10 cellular contexts compared by ENCODE assay signal in genomic region chr9:95171001-95171400, GRCh38.
A peak's percentile ranks its signal among the peaks of the same experiment; 100 is the strongest.
DNase-seq lines count a peak whose midpoint lies in the region; ATAC-seq, FAIRE-seq and TF ChIP-seq lines count a peak whose summit lies in the region.
"Had no signal": no experiment of that assay in that cellular context is flagged by ENCODE, and none has a peak within 500 bp of the region (broad histone marks: within the 10 kb centered on the region; RNA-seq: fewer than 3 reads in every experiment).

No MANE protein-coding gene starts in this region.

- no peaks in the 10 kb centered on the region for H3K4me1 ChIP-seq in HEK293 (ENCODE audit: control insufficient read depth, insufficient read depth, low read length)
- H3K4me1 ChIP-seq: right atrium auricular region had no signal

- ATAC-seq in HG02623 (IDR thresholded peaks at IDR 0.05; ENCODE audit: unreplicated experiment): no peak

- TF ChIP-seq CTCF in D721Med (IDR thresholded peaks at IDR 0.05; ENCODE audit: insufficient read depth, missing control alignments) (no peak), HEK293 (tag by site-specific recombination; IDR thresholded peaks at IDR 0.05) (no peak), fibroblast of pulmonary artery (IDR thresholded peaks at IDR 0.05; ENCODE audit: low read length, missing control alignments) (no peak)

- FAIRE-seq in D721Med (lab: Jason Lieb, UNC): peak; percentile 6

- DNase-seq in D721Med (ENCODE audit: insufficient read length, low spot score): no peak
- peak; percentile 42 for DNase-seq in RPMI7951 (ENCODE audit: low read depth)
- peak; percentile 61 for DNase-seq in fibroblast of pulmonary artery (ENCODE audit: low read depth)
- no peak for DNase-seq in activated effector memory CD4-positive, alpha-beta T cell treated with anti-CD3 and anti-CD28 coated beads, Interleukin-2, amount 50 U/mL, for 16 hours
- no peak for DNase-seq in stimulated activated CD4-positive, alpha-beta T cell treated with anti-CD3 and anti-CD28 coated beads, Interleukin-4, amount 100 ng/mL, for 1 hour
- no peak for DNase-seq in GDM1 (lab: John Stamatoyannopoulos, UW)
- DNase-seq: MV-4-11 had no signal

- no peaks in the 10 kb centered on the region for H3K9me3 ChIP-seq in HEK293 (ENCODE audit: control insufficient read depth, insufficient read depth, low read depth, low read length)
- H3K9me3 ChIP-seq: right atrium auricular region had no signal

- H3K36me3 ChIP-seq in HEK293 (ENCODE audit: control insufficient read depth in 2 of 2, insufficient read depth in 1 of 2, low read length in 2 of 2): no peaks in the 10 kb centered on the region
- H3K36me3 ChIP-seq: right atrium auricular region had no signal

- CTCF ChIA-PET in HEK293 (lab: Yijun Ruan, JAX): interaction anchor here (0.6 to 0.8 kb wide), 4 partner anchors 88 to 375 kb away, joined by 3 to 5 read pairs (median 4); no protein-coding TSS in a partner anchor

- no peak overlapping the region for H3K27ac ChIP-seq in HEK293 (ENCODE audit: extremely low read depth, low read depth, low read length)
- H3K27ac ChIP-seq: right atrium auricular region had no signal

- POLR2A ChIA-PET in HEK293 (lab: Yijun Ruan, JAX): interaction anchor here (0.6 kb wide), 1 partner anchor 16 kb away, joined by 3 read pairs; no protein-coding TSS in a partner anchor

- H3K4me3 ChIP-seq in HEK293 (ENCODE audit: low read depth, low read length) (no peak overlapping the region), fibroblast of pulmonary artery (replicated peaks; ENCODE audit: low read depth, low read length) (no peak overlapping the region)
- H3K4me3 ChIP-seq: right atrium auricular region had no signal

TF ChIP-seq in HEK293, 187 proteins besides CTCF, POLR2A, EP300 and RAD21 (continues in another document):
- TF ChIP-seq ZBTB44 (tag by site-specific recombination; IDR thresholded peaks at IDR 0.05) (peak; percentile 79), ZNF416 (tag by site-specific recombination; IDR thresholded peaks at IDR 0.05) (no peak), ZSCAN23 (tag by site-specific recombination; IDR thresholded peaks at IDR 0.05) (0 out of 2 replicates have a peak, but pooled peaks have one; percentile 31), KLF8 (tag by site-specific recombination; IDR thresholded peaks at IDR 0.05) (peak; percentile 62), HIC1 (tag by site-specific recombination; IDR thresholded peaks at IDR 0.05) (0 out of 2 replicates have a peak, but pooled peaks have one; percentile 29), FEZF1 (tag by site-specific recombination; IDR thresholded peaks at IDR 0.05) (peak; percentile 62; the same call in 1 of the 2 replicates), ZNF18 (tag by site-specific recombination; IDR thresholded peaks at IDR 0.05) (peak; percentile 26; the same call in 1 of the 2 replicates), KLF1 (tag by site-specific recombination; IDR thresholded peaks at IDR 0.05) (no peak), ZNF394 (tag by site-specific recombination; IDR thresholded peaks at IDR 0.05; ENCODE audit: borderline replicate concordance) (peak; percentile 41; the same call in 1 of the 2 replicates), ZNF785 (tag by site-specific recombination; IDR thresholded peaks at IDR 0.05) (no peak), ZNF843 (tag by site-specific recombination; IDR thresholded peaks at IDR 0.05) (peak; percentile 48), WT1 (tag by site-specific recombination; IDR thresholded peaks at IDR 0.05) (0 out of 2 replicates have a peak, but pooled peaks have one; percentile 33), PRDM4 (tag by site-specific recombination; IDR thresholded peaks at IDR 0.05) (no peak), ZBTB48 (tag by site-specific recombination; IDR thresholded peaks at IDR 0.05) (no peak), PRDM6 (tag by site-specific recombination; IDR thresholded peaks at IDR 0.05) (peak; percentile 93), ZNF707 (tag by site-specific recombination; IDR thresholded peaks at IDR 0.05) (no peak), OSR2 (tag by site-specific recombination; IDR thresholded peaks at IDR 0.05) (peak; percentile 41), ZNF175 (tag by site-specific recombination; IDR thresholded peaks at IDR 0.05) (no peak), IKZF3 (tag by site-specific recombination; IDR thresholded peaks at IDR 0.05) (0 out of 2 replicates have a peak, but pooled peaks have one; percentile 29), ZNF366 (tag by site-specific recombination; conservative IDR thresholded peaks at IDR 0.05) (peak; percentile 75), ZFP69B (tag by site-specific recombination; IDR thresholded peaks at IDR 0.05) (no peak), ZSCAN16 (tag by site-specific recombination; IDR thresholded peaks at IDR 0.05) (no peak), ZBTB17 (tag by site-specific recombination; IDR thresholded peaks at IDR 0.05) (0 out of 2 replicates have a peak, but pooled peaks have one; percentile 45)

Comparison
In these comparisons a context has a peak if more than half of its experiments do, and no peak if none do; other contexts are left out.
1. DNase-seq: peak in RPMI7951 (single experiment) and fibroblast of pulmonary artery (single experiment); none in D721Med (single experiment), activated effector memory CD4-positive, alpha-beta T cell treated with anti-CD3 and anti-CD28 coated beads, Interleukin-2, amount 50 U/mL, for 16 hours (single experiment), stimulated activated CD4-positive, alpha-beta T cell treated with anti-CD3 and anti-CD28 coated beads, Interleukin-4, amount 100 ng/mL, for 1 hour (single experiment) and GDM1 (single experiment).